ENCODE assay signal across 1 cellular context in the genomic region with DNA sequence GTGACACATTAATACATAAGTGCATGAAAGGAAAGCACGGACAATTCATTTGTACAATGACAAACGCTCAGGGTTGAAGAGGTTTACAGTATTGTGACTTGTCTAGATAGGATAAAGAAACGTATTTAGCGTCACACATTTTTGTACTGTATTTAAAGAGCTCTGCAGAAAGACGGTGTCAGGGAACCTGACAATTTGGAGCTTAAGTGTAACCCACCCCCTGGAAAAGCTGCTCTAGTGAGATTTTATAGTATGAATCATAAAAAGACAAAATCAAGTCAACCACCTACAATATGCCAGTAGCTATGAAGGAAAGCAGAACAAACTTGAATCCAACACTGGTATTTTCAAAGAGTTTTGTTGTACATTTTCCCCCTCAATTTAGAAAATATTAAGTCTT.
TF ChIP-seq lines count a peak whose summit lies in the region.

No MANE protein-coding gene starts in this region.

TF ChIP-seq in H1, 55 proteins besides CTCF, POLR2A, EP300 and RAD21 (continued from another document):
- no peak for TF ChIP-seq MAFK (IDR thresholded peaks at IDR 0.05; ENCODE audit: low read depth, low read length)
- TF ChIP-seq YY1 (IDR thresholded peaks at IDR 0.05; ENCODE audit: low read depth, low read length), result no peak
- no peak for TF ChIP-seq CREB1 (IDR thresholded peaks at IDR 0.05)
- TF ChIP-seq GABPA (IDR thresholded peaks at IDR 0.05; ENCODE audit: borderline replicate concordance, insufficient read depth, low read length), result no peak
- TF ChIP-seq, protein P1, sequence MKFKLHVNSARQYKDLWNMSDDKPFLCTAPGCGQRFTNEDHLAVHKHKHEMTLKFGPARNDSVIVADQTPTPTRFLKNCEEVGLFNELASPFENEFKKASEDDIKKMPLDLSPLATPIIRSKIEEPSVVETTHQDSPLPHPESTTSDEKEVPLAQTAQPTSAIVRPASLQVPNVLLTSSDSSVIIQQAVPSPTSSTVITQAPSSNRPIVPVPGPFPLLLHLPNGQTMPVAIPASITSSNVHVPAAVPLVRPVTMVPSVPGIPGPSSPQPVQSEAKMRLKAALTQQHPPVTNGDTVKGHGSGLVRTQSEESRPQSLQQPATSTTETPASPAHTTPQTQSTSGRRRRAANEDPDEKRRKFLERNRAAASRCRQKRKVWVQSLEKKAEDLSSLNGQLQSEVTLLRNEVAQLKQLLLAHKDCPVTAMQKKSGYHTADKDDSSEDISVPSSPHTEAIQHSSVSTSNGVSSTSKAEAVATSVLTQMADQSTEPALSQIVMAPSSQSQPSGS (IDR thresholded peaks at IDR 0.05; ENCODE audit: low read length), result no peak
- TF ChIP-seq POLR2AphosphoS5 (IDR thresholded peaks at IDR 0.05; ENCODE audit: low read depth, low read length), result no peak
- TF ChIP-seq, protein P2, sequence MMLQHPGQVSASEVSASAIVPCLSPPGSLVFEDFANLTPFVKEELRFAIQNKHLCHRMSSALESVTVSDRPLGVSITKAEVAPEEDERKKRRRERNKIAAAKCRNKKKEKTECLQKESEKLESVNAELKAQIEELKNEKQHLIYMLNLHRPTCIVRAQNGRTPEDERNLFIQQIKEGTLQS (IDR thresholded peaks at IDR 0.05; ENCODE audit: insufficient read depth, low read depth, low read length), result no peak
